27 cellular contexts compared by ENCODE assay signal in the genomic region with DNA sequence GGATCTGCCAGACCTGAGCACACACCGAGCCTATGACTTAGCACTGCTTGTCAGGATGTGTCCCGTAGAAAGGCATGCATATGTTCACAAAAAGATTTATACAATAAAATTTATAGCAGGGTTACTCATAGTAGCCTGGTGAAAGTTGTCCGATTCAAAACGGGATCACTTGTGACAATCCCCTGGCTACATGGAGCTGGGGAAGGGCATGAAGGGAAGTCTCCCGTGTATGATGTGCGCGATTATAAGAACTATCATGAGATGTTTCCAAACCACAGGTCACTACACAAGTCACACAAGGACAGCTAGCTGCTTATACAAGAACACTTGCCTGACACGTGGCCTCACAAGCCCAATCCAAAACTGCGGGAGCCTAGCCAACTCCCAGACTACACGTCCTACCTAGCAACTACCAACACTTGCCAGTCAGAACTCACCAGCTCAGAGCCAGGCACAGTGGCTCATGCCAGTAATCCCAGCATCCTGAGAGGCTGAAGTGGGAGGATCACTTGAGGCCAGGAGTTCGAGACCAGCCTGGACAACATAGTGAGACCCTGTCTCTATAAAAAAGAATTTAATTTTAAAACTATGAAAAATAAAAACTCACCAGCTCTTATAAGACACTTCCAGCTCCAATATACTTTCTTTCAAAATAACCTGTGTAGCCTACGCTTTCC. TPM values are rescaled to one million over a fixed set of nuclear protein-coding genes. Genes with fewer than 3 reads are reported as not detected.
DNase-seq lines count a peak whose midpoint lies in the region; ATAC-seq, FAIRE-seq and TF ChIP-seq lines count a peak whose summit lies in the region.
"Had no signal": no experiment of that assay in that cellular context is flagged by ENCODE, and none has a peak within 500 bp of the region (broad histone marks: within the 10 kb centered on the region; RNA-seq: fewer than 3 reads in every experiment).

No MANE protein-coding gene starts in this region.

- H3K9ac ChIP-seq in mammary epithelial cell (ENCODE audit: insufficient read depth, low read length), result no peak overlapping the region

- H3K27me3 Mint-ChIP-seq in MCF 10A (ENCODE audit: insufficient read depth, unreplicated experiment) (no peaks in the 10 kb centered on the region), GM23338 (ENCODE audit: insufficient read depth, low read depth, poor library complexity) (peaks cover 19% of the 10 kb centered on the region)
- H3K27me3 Mint-ChIP-seq: naive thymus-derived CD4-positive, alpha-beta T cell had no signal

- H3K27ac Mint-ChIP-seq in MCF 10A (ENCODE audit: low read depth, unreplicated experiment) (peak overlapping the region; percentile 51), GM23338 (no peak overlapping the region)
- H3K27ac Mint-ChIP-seq: activated CD8-positive, alpha-beta T cell treated with anti-CD3 and anti-CD28 coated beads, Interleukin-2, amount 10 ng/mL, durations not matched to agents 7 days and 5 days; activated naive CD4-positive, alpha-beta T cell treated with anti-CD3 and anti-CD28 coated beads, Interleukin-2, amount 50 U/mL, for 72 hours; memory B cell had no signal

- no TSS peak for BruUV-seq in MCF 10A (replicated peaks; lab: Mats Ljungman, UMichigan)
- no TSS peak for BruUV-seq in mammary epithelial cell (replicated peaks; lab: Mats Ljungman, UMichigan)

- H3K4me3 ChIP-seq in mammary epithelial cell (replicated peaks in 1 of 3; ENCODE audit: insufficient read depth in 1 of 3, low read depth in 2 of 3, low read length in 3 of 3) (no peak overlapping the region), esophagus squamous epithelium (no peak overlapping the region), GM23338 (no peak overlapping the region)
- H3K4me3 ChIP-seq: body of pancreas, gastroesophageal sphincter, pancreas, upper lobe of left lung had no signal

- intact Hi-C loops in MCF 10A (cut with micrococcal nuclease) (no loop called here), mammary epithelial cell (cut with micrococcal nuclease) (no loop called here), esophagus squamous epithelium (cut with DNase I) (no loop called here), sciatic nerve (cut with DNase I) (no loop called here)

- H3K27ac ChIP-seq in mammary epithelial cell (ENCODE audit: insufficient read depth, low read depth, low read length) (no peak overlapping the region), esophagus squamous epithelium (peak overlapping the region; percentile 19 to 68 (median 54)), GM23338 (ENCODE audit: low read depth) (no peak overlapping the region)
- H3K27ac ChIP-seq: body of pancreas, gastroesophageal sphincter, pancreas, upper lobe of left lung, WERI-Rb-1 had no signal

- no peaks in the 10 kb centered on the region for H3K27me3 ChIP-seq in mammary epithelial cell (ENCODE audit: insufficient read depth, low read length)
- H3K27me3 ChIP-seq in esophagus squamous epithelium, result peaks cover 0 to under 1% (median 0%) of the 10 kb centered on the region in 4 donors
- peaks cover 28% of the 10 kb centered on the region for H3K27me3 ChIP-seq in GM23338 (ENCODE audit: insufficient read depth)
- H3K27me3 ChIP-seq: body of pancreas, pancreas, upper lobe of left lung had no signal

- WGBS in mammary epithelial cell (ENCODE audit: low coverage, missing lambda C conversion rate), result 85% methylated on average over 12 of the region's 12 CpGs
- 41 to 45% methylated on average over 12 of the region's 12 CpGs for WGBS in esophagus squamous epithelium, 2 donors

- H3K9me3 Mint-ChIP-seq in MCF 10A (ENCODE audit: unreplicated experiment) (peaks cover under 1% of the 10 kb centered on the region), GM23338 (no peaks in the 10 kb centered on the region)
- H3K9me3 Mint-ChIP-seq: activated T-cell treated with anti-CD3 and anti-CD28 coated beads, Interleukin-2, amount 50 U/mL, for 4 hours; memory B cell had no signal

- DNase-seq in MCF 10A (ENCODE audit: unreplicated experiment) (no peak), mammary epithelial cell (no peak), esophagus squamous epithelium (lab: John Stamatoyannopoulos, UW) (no peak), GM19239 (ENCODE audit: insufficient read length, low spot score) (no peak), GM23338 (ENCODE audit: low spot score) (no peak), sciatic nerve (ENCODE audit: low spot score) (no peak)
- DNase-seq: 8988T; activated CD8-positive, alpha-beta T cell treated with anti-CD3 and anti-CD28 coated beads, Interleukin-2, amount 10 ng/mL, durations not matched to agents 7 days and 5 days; activated T-cell treated with anti-CD3 and anti-CD28 coated beads, Interleukin-2, amount 50 U/mL, for 4 hours; cortex of kidney; kidney glomerular epithelial cell; naive thymus-derived CD4-positive, alpha-beta T cell; NCI-H1092; NCI-H2081 treated with DMSO at 0.1 percent for 48 hours; NCI-H510A; pancreas; T-helper 1 cell; upper lobe of left lung; WERI-Rb-1 had no signal

- no peaks in the 10 kb centered on the region for H4K20me1 ChIP-seq in mammary epithelial cell (ENCODE audit: insufficient read depth, low read length)
- 0 out of 2 replicates have a peak, but pooled peaks cover 3% of the 10 kb centered on the region for H4K20me1 ChIP-seq in GM23338 (replicated peaks; ENCODE audit: insufficient read depth)
- H4K20me1 ChIP-seq: BLaER1 treated with 17β-estradiol and CSF1 and Interleukin-3, amounts not matched to agents 10 nM and 100 nM had no signal

- peaks cover 2% of the 10 kb centered on the region for H3K9me3 ChIP-seq in mammary epithelial cell (replicated peaks; ENCODE audit: insufficient read depth, low read length)
- H3K9me3 ChIP-seq in esophagus squamous epithelium, result no peaks in the 10 kb centered on the region
- H3K9me3 ChIP-seq: body of pancreas, gastroesophageal sphincter, pancreas, upper lobe of left lung had no signal

- peak; percentile 53 for ATAC-seq in SK-N-SH treated with all-trans-retinoic acid at 6 μM for 48 hours
- ATAC-seq in GM23338, result no peak
- ATAC-seq in GM21717 (IDR thresholded peaks at IDR 0.05; ENCODE audit: unreplicated experiment), result no peak
- no peak for ATAC-seq in sciatic nerve
- ATAC-seq: activated CD8-positive, alpha-beta T cell treated with anti-CD3 and anti-CD28 coated beads, Interleukin-2, amount 10 ng/mL, durations not matched to agents 7 days and 5 days; activated naive CD4-positive, alpha-beta T cell treated with anti-CD3 and anti-CD28 coated beads, Interleukin-2, amount 50 U/mL, for 72 hours; activated T-cell treated with anti-CD3 and anti-CD28 coated beads, Interleukin-2, amount 50 U/mL, for 4 hours; body of pancreas; gastroesophageal sphincter; naive thymus-derived CD4-positive, alpha-beta T cell had no signal

- H2AFZ ChIP-seq in mammary epithelial cell (ENCODE audit: low read depth, low read length), result no peak overlapping the region
- no peak overlapping the region for H2AFZ ChIP-seq in GM23338

- H3F3A ChIP-seq in GM23338 (replicated peaks; ENCODE audit: low read depth), result peaks cover 5% of the 10 kb centered on the region; the same call in 1 of the 2 replicates

- H3K4me1 Mint-ChIP-seq in MCF 10A (ENCODE audit: insufficient read depth, unreplicated experiment) (peaks cover 8% of the 10 kb centered on the region), GM23338 (peaks cover 7% of the 10 kb centered on the region)

- no peaks in the 10 kb centered on the region for H3K36me3 ChIP-seq in mammary epithelial cell (ENCODE audit: insufficient read depth, low read length)
- H3K36me3 ChIP-seq in esophagus squamous epithelium, result no peaks in the 10 kb centered on the region
- no peaks in the 10 kb centered on the region for H3K36me3 ChIP-seq in GM23338 (ENCODE audit: insufficient read depth)
- H3K36me3 ChIP-seq: gastroesophageal sphincter, pancreas, upper lobe of left lung, WERI-Rb-1 had no signal

- no peaks in the 10 kb centered on the region for H3K9me2 ChIP-seq in GM23338 (ENCODE audit: insufficient read depth)

- peaks cover 38% of the 10 kb centered on the region for H3K4me1 ChIP-seq in mammary epithelial cell (ENCODE audit: insufficient read depth, low read length)
- H3K4me1 ChIP-seq in esophagus squamous epithelium, result peaks cover 0 to 51% (median 6%) of the 10 kb centered on the region in 3 donors
- peaks cover 5% of the 10 kb centered on the region for H3K4me1 ChIP-seq in GM23338 (ENCODE audit: insufficient read depth)
- H3K4me1 ChIP-seq: pancreas had no signal

- in situ Hi-C loops in mammary epithelial cell (cut with MboI; ENCODE audit: low sequenced_read_pairs in 2 of 2), result no loop called here

- TF ChIP-seq POLR2A in esophagus squamous epithelium (IDR thresholded peaks at IDR 0.05), result no peak

- CTCF ChIA-PET in MCF 10A (lab: Yijun Ruan, JAX) (interaction anchor here (0.6 to 5.2 kb wide), 5 partner anchors 17 to 69 kb away, joined by 3 to 44 read pairs (median 7); no protein-coding TSS in a partner anchor), mammary epithelial cell (lab: Charles Lee; ENCODE audit: low non-redundant PET) (no interaction called here)

- TF ChIP-seq CTCF in MCF 10A (IDR thresholded peaks at IDR 0.05; ENCODE audit: unreplicated experiment) (no peak), mammary epithelial cell (conservative IDR thresholded peaks at IDR 0.05 in 1 of 2, IDR thresholded peaks at IDR 0.05 in 1 of 2; ENCODE audit: extremely low read depth in 1 of 2, insufficient read depth in 1 of 2, low read depth in 1 of 2, low read length in 2 of 2) (no peak), esophagus squamous epithelium (IDR thresholded peaks at IDR 0.05) (no peak), GM23338 (conservative IDR thresholded peaks at IDR 0.05; ENCODE audit: low read depth in 2 of 2) (no peak)

- H3K4me3 Mint-ChIP-seq in MCF 10A (ENCODE audit: unreplicated experiment) (no peak overlapping the region), GM23338 (no peak overlapping the region)
- H3K4me3 Mint-ChIP-seq: activated CD8-positive, alpha-beta T cell treated with anti-CD3 and anti-CD28 coated beads, Interleukin-2, amount 10 ng/mL, durations not matched to agents 7 days and 5 days; activated T-cell treated with anti-CD3 and anti-CD28 coated beads, Interleukin-2, amount 50 U/mL, for 4 hours; memory B cell had no signal

- POLR2A ChIA-PET in MCF 10A (lab: Yijun Ruan, JAX), result interaction anchor here (0.7 to 18.5 kb wide), 7 partner anchors 8 to 791 kb away, joined by 3 to 636 read pairs (median 3); partner anchors contain the start of gene CDCA4

- H3K79me2 ChIP-seq in mammary epithelial cell (ENCODE audit: insufficient read depth, low read length) (no peaks in the 10 kb centered on the region), GM23338 (replicated peaks; ENCODE audit: insufficient read depth) (no peaks in the 10 kb centered on the region)

- dilution Hi-C loops in mammary epithelial cell (cut with HindIII; ENCODE audit: low sequenced_read_pairs), result loop anchor here (5.0 kb wide), 1 partner anchor 91 kb away; no protein-coding TSS in a partner anchor

- H3K36me3 Mint-ChIP-seq in MCF 10A (ENCODE audit: insufficient read depth, unreplicated experiment) (no peaks in the 10 kb centered on the region), GM23338 (ENCODE audit: low read depth) (no peaks in the 10 kb centered on the region)
- H3K36me3 Mint-ChIP-seq: activated naive CD4-positive, alpha-beta T cell treated with anti-CD3 and anti-CD28 coated beads, Interleukin-2, amount 50 U/mL, for 72 hours had no signal

- H3K4me2 ChIP-seq in mammary epithelial cell (ENCODE audit: insufficient read depth, low read depth, low read length), result no peak overlapping the region
- no peak overlapping the region for H3K4me2 ChIP-seq in GM23338

- FAIRE-seq in GM19239 (lab: Jason Lieb, UNC), result no peak
- FAIRE-seq: D721Med, pancreas had no signal

RNA-seq across cellular contexts. Expression of gene CDCA4, which starts 7.5 kb away (rescaled TPM):
- total RNA-seq in MCF 10A (2022) (29.3 and 33.0 TPM in 2 replicates), mammary epithelial cell (10 to 100 TPM; 38.2 to 61.7 TPM), esophagus squamous epithelium (10 to 100 TPM; 15.3 to 35.0 (median 23.3) TPM), sciatic nerve (5.5 TPM)
- polyA plus RNA-seq in mammary epithelial cell (53.4 TPM), GM23338 (2016; fragmentation: Nextera tagmentation; extraction: Ambion mirVana) (32.6 and 37.1 TPM in 2 replicates)
- polyA minus RNA-seq in mammary epithelial cell, result 38.9 TPM
- 62.4 and 70.7 TPM in 2 replicates for total RNA-seq in GM23338 (2014; rRNA removed; shearing (Covaris generic))

RNA-seq across cellular contexts. Expression of gene GPR132, which starts 36.8 kb away (rescaled TPM):
- total RNA-seq in MCF 10A (2022), result 0.42 TPM in 1 of 2 replicates, not detected in the other
- under 1 TPM in 1 of 2 donors, not detected in 1; 0.24 TPM for total RNA-seq in mammary epithelial cell
- not detected for polyA plus RNA-seq in mammary epithelial cell
- not detected for polyA minus RNA-seq in mammary epithelial cell
- 1 to 10 TPM in 3 of 4 donors, under 1 TPM in 1; 0.79 to 5.0 (median 1.6) TPM for total RNA-seq in esophagus squamous epithelium
- 0.14 TPM in 1 of 2 replicates, not detected in the other for total RNA-seq in GM23338 (2014; rRNA removed; shearing (Covaris generic))
- 0.09 TPM in 1 of 2 replicates, not detected in the other for polyA plus RNA-seq in GM23338 (2016; fragmentation: Nextera tagmentation; extraction: Ambion mirVana)
- 3.2 TPM for total RNA-seq in sciatic nerve

RNA-seq across cellular contexts. Expression of gene CLBA1, which starts 42.8 kb away (rescaled TPM):
- total RNA-seq in MCF 10A (2022) (20.3 and 24.3 TPM in 2 replicates), mammary epithelial cell (10 to 100 TPM; 11.0 to 14.7 TPM), esophagus squamous epithelium (10 to 100 TPM in 1 of 4 donors, 1 to 10 TPM in 3; 5.5 to 19.3 (median 7.3) TPM), sciatic nerve (6.1 TPM)
- polyA plus RNA-seq in mammary epithelial cell (7.4 TPM), GM23338 (2016; fragmentation: Nextera tagmentation; extraction: Ambion mirVana) (1.6 and 1.7 TPM in 2 replicates)
- 3.0 TPM for polyA minus RNA-seq in mammary epithelial cell
- total RNA-seq in GM23338 (2014; rRNA removed; shearing (Covaris generic)), result 1.8 and 4.9 TPM in 2 replicates

RNA-seq across cellular contexts. Expression of gene AHNAK2, which starts 50.2 kb away (rescaled TPM):
- total RNA-seq in MCF 10A (2022) (218 and 286 TPM in 2 replicates), mammary epithelial cell (100 to 1,000 TPM; 110 to 302 TPM), esophagus squamous epithelium (100 to 1,000 TPM; 147 to 313 (median 172) TPM), sciatic nerve (77.7 TPM)
- polyA plus RNA-seq in mammary epithelial cell (43.1 TPM), GM23338 (2016; fragmentation: Nextera tagmentation; extraction: Ambion mirVana) (1.1 and 1.6 TPM in 2 replicates)
- polyA minus RNA-seq in mammary epithelial cell, result 327 TPM
- total RNA-seq in GM23338 (2014; rRNA removed; shearing (Covaris generic)), result 2.6 TPM in 2 replicates
- total RNA-seq: activated CD8-positive, alpha-beta T cell treated with anti-CD3 and anti-CD28 coated beads, Interleukin-2, amount 10 ng/mL, durations not matched to agents 7 days and 5 days had no signal
- polyA plus RNA-seq: naive thymus-derived CD4-positive, alpha-beta T cell had no signal

Comparison
In these comparisons a context has a peak if more than half of its experiments do, and no peak if none do; other contexts are left out.
1. H3K27ac ChIP-seq: peak in esophagus squamous epithelium (4 of 4); none in mammary epithelial cell (single experiment) and GM23338 (single experiment).